7 cellular contexts compared by ENCODE assay signal in the genomic region with DNA sequence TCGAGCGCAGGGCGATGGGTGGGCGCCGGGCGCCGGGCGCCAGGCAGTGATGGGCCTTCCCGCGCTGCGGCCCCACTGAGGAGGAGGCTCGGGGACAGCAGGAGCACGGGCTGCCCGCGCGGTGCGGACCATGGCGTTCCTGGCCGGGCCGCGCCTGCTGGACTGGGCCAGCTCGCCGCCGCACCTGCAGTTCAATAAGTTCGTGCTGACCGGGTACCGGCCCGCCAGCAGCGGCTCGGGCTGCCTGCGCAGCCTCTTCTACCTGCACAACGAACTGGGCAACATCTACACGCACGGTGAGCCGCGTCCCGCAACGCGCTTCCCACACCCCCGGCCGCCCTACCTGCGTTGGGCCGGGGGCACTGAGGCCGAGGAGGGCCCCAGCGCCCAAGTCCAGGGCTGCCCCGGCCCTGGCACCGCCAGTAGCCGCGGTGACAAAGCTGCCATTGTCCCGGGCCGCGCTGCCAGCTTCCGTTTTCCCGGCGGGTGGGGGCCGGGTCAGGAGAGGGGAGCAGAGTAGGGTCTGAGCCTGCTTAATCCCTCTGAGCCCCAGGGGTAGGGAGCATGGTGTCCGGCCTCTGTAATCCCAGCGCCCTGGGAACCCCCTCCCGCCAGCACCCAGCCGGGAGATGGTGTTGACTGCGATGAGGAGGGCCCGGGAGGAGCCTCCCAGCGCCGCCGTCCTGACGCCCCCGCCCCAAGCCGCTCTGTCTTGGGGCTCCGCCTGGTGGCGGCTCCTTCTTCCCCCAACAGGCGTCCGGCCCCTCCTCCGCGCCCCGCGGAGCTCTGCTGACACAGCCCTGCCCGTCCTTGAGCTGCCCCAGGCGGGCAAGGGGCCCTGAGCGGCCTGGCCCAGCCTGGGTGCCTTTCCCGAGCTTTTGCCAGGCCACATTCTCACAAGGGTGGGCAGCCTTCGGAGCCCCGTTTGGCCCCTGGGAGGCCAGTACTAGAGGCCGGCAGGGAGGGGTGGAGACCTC. TPM values are rescaled to one million over a fixed set of nuclear protein-coding genes. Genes with fewer than 3 reads are reported as not detected.
DNase-seq lines count a peak whose midpoint lies in the region; ATAC-seq, FAIRE-seq and TF ChIP-seq lines count a peak whose summit lies in the region.

No MANE protein-coding gene starts in this region.

- peak overlapping the region; percentile 80 to 83 for H3K4me3 ChIP-seq in mesenchymal stem cell (ENCODE audit: insufficient read depth in 1 of 2, low read depth in 1 of 2, low read length in 2 of 2)

- H2AK5ac ChIP-seq in mesenchymal stem cell (ENCODE audit: low read length, severe bottlenecking), result no peak overlapping the region

- H3K18ac ChIP-seq in mesenchymal stem cell (ENCODE audit: low read depth in 1 of 2, low read length in 2 of 2), result peak overlapping the region in 1 of 2 experiments; percentile 85

- H3K23ac ChIP-seq in mesenchymal stem cell (ENCODE audit: low read length in 2 of 2), result peak overlapping the region in 1 of 2 experiments; percentile 99

- H3K27ac ChIP-seq in mesenchymal stem cell (ENCODE audit: low read length, poor library complexity, severe bottlenecking), result no peak overlapping the region

- H3K9me3 ChIP-seq in mesenchymal stem cell (ENCODE audit: control insufficient read depth, low read length), result no peaks in the 10 kb centered on the region

- H2BK12ac ChIP-seq in mesenchymal stem cell (ENCODE audit: low read length in 2 of 2), result no peak overlapping the region

- H2BK120ac ChIP-seq in mesenchymal stem cell (ENCODE audit: low read depth, low read length), result peak overlapping the region; percentile 44

- H2BK15ac ChIP-seq in mesenchymal stem cell (ENCODE audit: low read depth, poor library complexity, severe bottlenecking), result peak overlapping the region; percentile 19

- peaks cover 4% of the 10 kb centered on the region for H3K36me3 Mint-ChIP-seq in effector memory CD8-positive, alpha-beta T cell (ENCODE audit: insufficient read depth)

- peaks cover 5 to 17% of the 10 kb centered on the region in 2 donors for H3K4me1 Mint-ChIP-seq in effector memory CD8-positive, alpha-beta T cell (ENCODE audit: low read depth in 2 of 2)

- peak overlapping the region; percentile 92 for H2AFZ ChIP-seq in mesenchymal stem cell (ENCODE audit: low read depth, low read length)

- peaks cover 9 to 29% of the 10 kb centered on the region in 2 donors for H3K27me3 Mint-ChIP-seq in effector memory CD8-positive, alpha-beta T cell

- H4K91ac ChIP-seq in mesenchymal stem cell (ENCODE audit: low read length), result no peak overlapping the region

- H3K9me3 Mint-ChIP-seq in effector memory CD8-positive, alpha-beta T cell, result no peaks in the 10 kb centered on the region

- peak overlapping the region; percentile 49 to 62 for H3K4me3 Mint-ChIP-seq in effector memory CD8-positive, alpha-beta T cell

- no peak overlapping the region for H3K27ac Mint-ChIP-seq in effector memory CD8-positive, alpha-beta T cell

- H3K36me3 ChIP-seq in mesenchymal stem cell (ENCODE audit: control insufficient read depth in 1 of 2, insufficient read depth in 2 of 2, low read depth in 1 of 2, low read length in 2 of 2), result peaks cover 0 to 32% of the 10 kb centered on the region in 2 experiments

- WGBS in mesenchymal stem cell, result 2% methylated on average over 56 of the region's 83 CpGs

- peaks cover 11% of the 10 kb centered on the region for H3K79me1 ChIP-seq in mesenchymal stem cell (replicated peaks; ENCODE audit: low read length, poor library complexity, severe bottlenecking)

- H3K14ac ChIP-seq in mesenchymal stem cell (ENCODE audit: low read length in 2 of 2), result peak overlapping the region in 1 of 2 experiments; percentile 95

- DNase-seq in GM12891 (ENCODE audit: insufficient read length, low spot score), result peak; percentile 93
- DNase-seq in NCI-H748 (lab: John Stamatoyannopoulos, UW; ENCODE audit: unreplicated experiment), result peak; percentile 74
- peak; percentile 85 to 88 for DNase-seq in activated CD4-positive, alpha-beta T cell treated with anti-CD3 and anti-CD28 coated beads, Interleukin-2, amount 50 U/mL, for 48 hours
- peak; percentile 50 to 62 (median 62) for DNase-seq in effector memory CD8-positive, alpha-beta T cell
- peak; percentile 74 for DNase-seq in mesenchymal stem cell
- peak; percentile 45 for DNase-seq in stimulated activated CD8-positive, alpha-beta memory T cell treated with anti-CD3 and anti-CD28 coated beads, Interleukin-12 subunit alpha, Interleukin-12 subunit beta, amount 100 ng/mL, for 4 hours (ENCODE audit: low read depth)

- H2BK5ac ChIP-seq in mesenchymal stem cell (ENCODE audit: low read depth, low read length, poor library complexity, severe bottlenecking), result peak overlapping the region; percentile 45

- peaks cover 44% of the 10 kb centered on the region for H3K4me1 ChIP-seq in mesenchymal stem cell (ENCODE audit: control insufficient read depth, insufficient read depth, low read depth, low read length)

- H3K4ac ChIP-seq in mesenchymal stem cell (ENCODE audit: low read depth in 1 of 2, low read length in 2 of 2), result peak overlapping the region; percentile 42 to 56

- peak overlapping the region; percentile 48 for H3K9ac ChIP-seq in mesenchymal stem cell (ENCODE audit: low read length)

- ATAC-seq in HG02852 (IDR thresholded peaks at IDR 0.05; ENCODE audit: unreplicated experiment), result peak; percentile 36
- ATAC-seq in effector memory CD8-positive, alpha-beta T cell (replicated peaks), result peak; percentile 71

- peak; percentile 88 for FAIRE-seq in GM12891 (lab: Jason Lieb, UNC)

- TF ChIP-seq POLR2A in GM12891 (IDR thresholded peaks at IDR 0.05; ENCODE audit: low read depth, low read length), result no peak

- peak overlapping the region; percentile 100 for H3K4me2 ChIP-seq in mesenchymal stem cell (ENCODE audit: low read length, poor library complexity, severe bottlenecking)

- no peak overlapping the region for H4K8ac ChIP-seq in mesenchymal stem cell (ENCODE audit: low read length)

- H3K27me3 ChIP-seq in mesenchymal stem cell (ENCODE audit: control insufficient read depth in 1 of 2, insufficient read depth in 1 of 2, low read length in 2 of 2), result peaks cover 24 to 36% of the 10 kb centered on the region in 2 experiments

TF ChIP-seq in GM12891, 5 proteins besides CTCF, POLR2A, EP300 and RAD21:
- TF ChIP-seq POU2F2 (IDR thresholded peaks at IDR 0.05; ENCODE audit: low read depth, low read length) (no peak), TAF1 (IDR thresholded peaks at IDR 0.05; ENCODE audit: low read depth, low read length) (no peak), POLR2AphosphoS5 (IDR thresholded peaks at IDR 0.05; ENCODE audit: low read depth, low read length) (no peak), SPI1 (IDR thresholded peaks at IDR 0.05; ENCODE audit: low read depth, low read length) (no peak), PAX5 (IDR thresholded peaks at IDR 0.05; ENCODE audit: insufficient read depth, low read length, severe bottlenecking) (no peak)

RNA-seq across cellular contexts. Expression of gene PAQR4, which starts 0.7 kb away (rescaled TPM):
- 8.9 TPM for polyA plus RNA-seq in GM12891 (2012; ENCODE audit: low read depth, missing spikeins)
- polyA plus RNA-seq in mesenchymal stem cell (2013, experiment 1 of 2), result 4.9 TPM
- polyA plus RNA-seq in mesenchymal stem cell (2013, experiment 2 of 2), result 4.8 TPM

RNA-seq across cellular contexts. Expression of gene KREMEN2, which starts 5.8 kb away (rescaled TPM):
- polyA plus RNA-seq in GM12891 (2012; ENCODE audit: low read depth, missing spikeins), result 0.44 TPM
- not detected for polyA plus RNA-seq in mesenchymal stem cell (2013, experiment 1 of 2)
- 0.01 TPM for polyA plus RNA-seq in mesenchymal stem cell (2013, experiment 2 of 2)

RNA-seq across cellular contexts. Expression of gene PKMYT1, which starts 10.4 kb away (rescaled TPM):
- 21.4 TPM for polyA plus RNA-seq in GM12891 (2012; ENCODE audit: low read depth, missing spikeins)
- 7.7 TPM for polyA plus RNA-seq in mesenchymal stem cell (2013, experiment 1 of 2)
- polyA plus RNA-seq in mesenchymal stem cell (2013, experiment 2 of 2), result 7.0 TPM

RNA-seq across cellular contexts. Expression of gene CLDN9, which starts 42.9 kb away (rescaled TPM):
- 0.04 TPM for polyA plus RNA-seq in GM12891 (2012; ENCODE audit: low read depth, missing spikeins)
- polyA plus RNA-seq in mesenchymal stem cell (2013, experiment 1 of 2), result not detected
- polyA plus RNA-seq in mesenchymal stem cell (2013, experiment 2 of 2), result not detected

RNA-seq across cellular contexts. Expression of gene CLDN6, which starts 48.1 kb away (rescaled TPM):
- polyA plus RNA-seq in GM12891 (2012; ENCODE audit: low read depth, missing spikeins), result not detected
- polyA plus RNA-seq in mesenchymal stem cell (2013, experiment 1 of 2), result 0.04 TPM
- polyA plus RNA-seq in mesenchymal stem cell (2013, experiment 2 of 2), result 0.14 TPM
